In the genomic region with DNA sequence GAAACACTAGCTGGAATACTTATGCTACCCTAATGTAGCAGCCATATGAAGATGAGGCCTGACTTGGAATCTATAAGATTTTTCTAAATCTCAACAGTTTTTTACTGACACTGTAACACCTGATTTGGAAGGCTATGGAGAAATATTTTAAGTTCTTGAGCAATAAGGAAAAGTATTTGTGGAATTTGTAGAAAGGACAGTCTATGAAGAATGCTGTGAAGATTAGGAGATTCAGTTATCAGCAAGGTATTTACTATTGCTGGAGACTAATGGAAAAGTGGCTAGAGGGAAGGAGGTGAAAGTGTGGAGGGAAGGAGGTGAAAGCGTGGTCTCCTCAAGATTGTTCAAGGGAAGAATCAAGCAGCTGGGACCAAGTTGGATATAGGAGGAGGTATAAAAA, we compare ENCODE assay signal across 19 cellular contexts.
A peak's percentile ranks its signal among the peaks of the same experiment; 100 is the strongest.
DNase-seq lines count a peak whose midpoint lies in the region; ATAC-seq and TF ChIP-seq lines count a peak whose summit lies in the region.
"Had no signal": no experiment of that assay in that cellular context is flagged by ENCODE, and none has a peak within 500 bp of the region (broad histone marks: within the 10 kb centered on the region; RNA-seq: fewer than 3 reads in every experiment).

No MANE protein-coding gene starts in this region.

- H3K4me2 ChIP-seq in mesendoderm (ENCODE audit: low read length): no peak overlapping the region
- H3K4me2 ChIP-seq: KMS-11 had no signal

- H3K4me3 ChIP-seq in adipocyte (ENCODE audit: low read length) (no peak overlapping the region), choroid plexus epithelial cell (ENCODE audit: low read depth, low read length) (no peak overlapping the region), mesendoderm (ENCODE audit: low read length) (no peak overlapping the region), upper lobe of left lung (no peak overlapping the region)

- peaks cover 11% of the 10 kb centered on the region for H3K4me1 ChIP-seq in adipocyte (ENCODE audit: control insufficient read depth, insufficient read depth, low read length)
- H3K4me1 ChIP-seq in mesendoderm (ENCODE audit: control insufficient read depth, low read depth, low read length): no peaks in the 10 kb centered on the region
- no peaks in the 10 kb centered on the region for H3K4me1 ChIP-seq in upper lobe of left lung

- no peaks in the 10 kb centered on the region for H3K36me3 ChIP-seq in adipocyte (ENCODE audit: control insufficient read depth, insufficient read depth, low read length, severe bottlenecking)
- no peaks in the 10 kb centered on the region for H3K36me3 ChIP-seq in mesendoderm (ENCODE audit: control insufficient read depth, insufficient read depth, low read length)
- H3K36me3 ChIP-seq in upper lobe of left lung: no peaks in the 10 kb centered on the region

- WGBS in mesendoderm (ENCODE audit: extremely low coverage, insufficient coverage, low lambda C conversion rate): no CpG with 5 or more reads among the region's 1 CpG
- 95 to 100% methylated on average over 1 of the region's 1 CpG for WGBS in upper lobe of left lung, 2 donors

- TF ChIP-seq POLR2A in upper lobe of left lung (IDR thresholded peaks at IDR 0.05): no peak

- no peak for TF ChIP-seq CTCF in choroid plexus epithelial cell (conservative IDR thresholded peaks at IDR 0.05; ENCODE audit: low read depth, low read length)
- TF ChIP-seq CTCF in upper lobe of left lung (IDR thresholded peaks at IDR 0.05): no peak

- H3K79me2 ChIP-seq in mesendoderm (ENCODE audit: control insufficient read depth, insufficient read depth, low read length): no peaks in the 10 kb centered on the region

- no peaks in the 10 kb centered on the region for H3K79me1 ChIP-seq in mesendoderm (ENCODE audit: low read length)

- H2AK5ac ChIP-seq in mesendoderm (ENCODE audit: low read length): no peak overlapping the region

- no peak overlapping the region for H3K23ac ChIP-seq in mesendoderm (ENCODE audit: low read length)

- DNase-seq in EH (ENCODE audit: low read depth): peak; percentile 7
- DNase-seq in adipocyte (ENCODE audit: low read depth): peak; percentile 2
- peak; percentile 23 for DNase-seq in choroid plexus epithelial cell (ENCODE audit: low read depth)
- DNase-seq in mesendoderm: peak; percentile 75
- DNase-seq in activated effector memory CD4-positive, alpha-beta T cell treated with Interleukin-2 at 50 U/mL for 16 hours: no peak
- DNase-seq in GDM1 (lab: John Stamatoyannopoulos, UW): no peak
- DNase-seq in upper lobe of left lung: no peak
- DNase-seq: ACHN; AML-193; CD4-positive, alpha-beta T cell; DMS153; DMS79; EL; GOT3; H7; HFFc6 had no signal

- H2BK5ac ChIP-seq in mesendoderm (ENCODE audit: low read length): no peak overlapping the region

- H3K4ac ChIP-seq in mesendoderm (ENCODE audit: low read depth, low read length): no peak overlapping the region

- no peak for ATAC-seq in upper lobe of left lung (ENCODE audit: low FRiP score in 2 of 2)
- ATAC-seq: HCT116 had no signal

- H3K27ac ChIP-seq in mesendoderm (ENCODE audit: low read depth, low read length) (no peak overlapping the region), upper lobe of left lung (no peak overlapping the region)
- H3K27ac ChIP-seq: C4-2B, KMS-11 had no signal

- no peak overlapping the region for H2BK120ac ChIP-seq in mesendoderm (ENCODE audit: low read depth, low read length)

- H3K27me3 ChIP-seq in adipocyte (replicated peaks; ENCODE audit: control insufficient read depth, insufficient read depth, low read length): no peaks in the 10 kb centered on the region
- no peaks in the 10 kb centered on the region for H3K27me3 ChIP-seq in mesendoderm (ENCODE audit: insufficient read depth, low read length, poor library complexity)
- no peaks in the 10 kb centered on the region for H3K27me3 ChIP-seq in upper lobe of left lung

- H3K9me3 ChIP-seq in adipocyte (ENCODE audit: control insufficient read depth, low read length) (no peaks in the 10 kb centered on the region), upper lobe of left lung (no peaks in the 10 kb centered on the region)

- H4K5ac ChIP-seq in mesendoderm (ENCODE audit: low read length): no peak overlapping the region

- H3K9ac ChIP-seq in adipocyte (ENCODE audit: low read length) (no peak overlapping the region), mesendoderm (ENCODE audit: low read length) (no peak overlapping the region)
- H3K9ac ChIP-seq: KMS-11 had no signal

- H2BK15ac ChIP-seq in mesendoderm (replicated peaks; ENCODE audit: low read depth): no peak overlapping the region

- H3K56ac ChIP-seq in mesendoderm (ENCODE audit: low read length): no peak overlapping the region

- no peak overlapping the region for H4K8ac ChIP-seq in mesendoderm (ENCODE audit: low read depth, low read length)

- TF ChIP-seq EP300 in upper lobe of left lung (IDR thresholded peaks at IDR 0.05): no peak

- no peak overlapping the region for H3K18ac ChIP-seq in mesendoderm (ENCODE audit: low read length)

Comparison
In these comparisons a context has a peak if more than half of its experiments do, and no peak if none do; other contexts are left out.
1. DNase-seq: peak in EH (single experiment), adipocyte (single experiment), choroid plexus epithelial cell (single experiment) and mesendoderm (single experiment); none in activated effector memory CD4-positive, alpha-beta T cell treated with Interleukin-2 at 50 U/mL for 16 hours (single experiment), GDM1 (single experiment) and upper lobe of left lung (0 of 2).